29 cellular contexts compared by ENCODE assay signal in genomic region chr14:23297878-23298277, GRCh38. TPM values are rescaled to one million over a fixed set of nuclear protein-coding genes. Genes with fewer than 3 reads are reported as not detected.
DNase-seq lines count a peak whose midpoint lies in the region; ATAC-seq, FAIRE-seq and TF ChIP-seq lines count a peak whose summit lies in the region.
"Had no signal": no experiment of that assay in that cellular context is flagged by ENCODE, and none has a peak within 500 bp of the region (broad histone marks: within the 10 kb centered on the region; RNA-seq: fewer than 3 reads in every experiment).

No MANE protein-coding gene starts in this region.

- H2BK20ac ChIP-seq in H1 (ENCODE audit: low read length), result no peak overlapping the region

- H3K9me3 ChIP-seq in CD4-positive, alpha-beta T cell (ENCODE audit: control insufficient read depth, low read length), result no peaks in the 10 kb centered on the region
- H3K9me3 ChIP-seq in H1 (ENCODE audit: insufficient read depth in 2 of 2, low read depth in 1 of 2, low read length in 1 of 2) (no peaks in the 10 kb centered on the region), osteoblast (ENCODE audit: low read depth, low read length) (no peaks in the 10 kb centered on the region)
- H3K9me3 ChIP-seq: adrenal gland, body of pancreas, transverse colon had no signal

- H3K36me3 Mint-ChIP-seq in CD4-positive, alpha-beta T cell (ENCODE audit: low read depth), result peaks cover 27% of the 10 kb centered on the region

- no peak for TF ChIP-seq EP300 in H1 (IDR thresholded peaks at IDR 0.05; ENCODE audit: borderline replicate concordance in 1 of 2, low read depth in 2 of 2, low read length in 2 of 2)

- peak overlapping the region; percentile 5; the same call in 1 of the 2 replicates for H4K8ac ChIP-seq in H1 (ENCODE audit: extremely low read depth, insufficient read depth, low read length)

- H3K23ac ChIP-seq in H1 (ENCODE audit: insufficient read length), result no peak overlapping the region

- no peak overlapping the region for H3K4me3 ChIP-seq in H1 (ENCODE audit: extremely low read depth in 1 of 4, insufficient read depth in 2 of 4, low read depth in 3 of 4, low read length in 4 of 4)
- H3K4me3 ChIP-seq in osteoblast (ENCODE audit: insufficient read depth, low read length), result no peak overlapping the region
- H3K4me3 ChIP-seq: adrenal gland, body of pancreas, GM12878, transverse colon had no signal

- intact Hi-C loops in CD4-positive, alpha-beta T cell (cut with DNase I, micrococcal nuclease), result loop anchor here in 1 of 2 experiments (5.0 to 10.0 kb wide), 3 partner anchors 176 to 373 kb away; partner anchors contain the start of gene PRMT5

- no peak overlapping the region for H3K18ac ChIP-seq in H1 (ENCODE audit: extremely low read depth, low read length)

- H3K79me1 ChIP-seq in H1 (ENCODE audit: low read depth, low read length), result no peaks in the 10 kb centered on the region

- H3K56ac ChIP-seq in H1 (replicated peaks; ENCODE audit: insufficient read length, low read depth, low read length), result no peak overlapping the region

- no peak overlapping the region for H2BK15ac ChIP-seq in H1 (ENCODE audit: low read length)

- H3K14ac ChIP-seq in H1 (ENCODE audit: insufficient read length), result no peak overlapping the region

- CTCF ChIA-PET in CD4-positive, alpha-beta T cell (lab: Charles Lee), result interaction anchor here (1.2 kb wide), 1 partner anchor 12 kb away, joined by 3 read pairs; the partner anchor contains the start of gene HOMEZ
- CTCF ChIA-PET in H1 (lab: Charles Lee; ENCODE audit: partially characterized antibody), result interaction anchor here (0.6 to 7.2 kb wide), 17 partner anchors 8 to 261 kb away, joined by 3 to 42 read pairs (median 7); partner anchors contain the start of genes HOMEZ and PABPN1

- DNase-seq in activated effector memory CD4-positive, alpha-beta T cell treated with anti-CD3 and anti-CD28 coated beads, Interleukin-2, amount 50 U/mL, for 16 hours, result peak; percentile 34
- no peak for DNase-seq in activated effector memory CD4-positive, alpha-beta T cell treated with Interleukin-2 at 50 U/mL for 16 hours
- no peak for DNase-seq in CD4-positive, alpha-beta T cell
- DNase-seq in H1 (ENCODE audit: low read depth in 1 of 2, low spot score in 2 of 2) (no peak), osteoblast (ENCODE audit: insufficient read length, low spot score, missing footprints) (no peak), DMS 273 (lab: John Stamatoyannopoulos, UW; ENCODE audit: unreplicated experiment) (no peak), GM03348 (ENCODE audit: low spot score) (no peak)
- DNase-seq: activated CD4-positive, CD25-positive, alpha-beta regulatory T cell treated with anti-CD3 and anti-CD28 coated beads, Interleukin-2, amount 50 U/mL, for 72 hours; activated naive CD4-positive, alpha-beta T cell; activated T-cell treated with anti-CD3 and anti-CD28 coated beads, Interleukin-2, amount 50 U/mL, for 48 hours; body of pancreas; DMS153; H9; mesendoderm; NCI-H1436 treated with DMSO at 0.1 percent for 48 hours; NCI-H345; NCI-H69; posterior cingulate gyrus; right cardiac atrium; SHP77 treated with DMSO at 0.1 percent for 48 hours; stimulated activated CD8-positive, alpha-beta memory T cell treated with anti-CD3 and anti-CD28 coated beads, Interleukin-4, amount 100 ng/mL, for 48 hours; transverse colon had no signal

- no peak for FAIRE-seq in H1 (lab: Jason Lieb, UNC)
- FAIRE-seq: endothelial cell of umbilical vein, GM12878 had no signal

- H3K4me3 Mint-ChIP-seq in CD4-positive, alpha-beta T cell, result no peak overlapping the region
- H3K4me3 Mint-ChIP-seq: H9; T-helper 2 cell treated with Interferon-gamma antibody and Interleukin-4, amounts not matched to agents 5 μg/mL and 100 μg/mL, for 36 hours had no signal

- H4K91ac ChIP-seq in H1 (replicated peaks; ENCODE audit: insufficient read length, low read length), result no peak overlapping the region

- peaks cover 14% of the 10 kb centered on the region for H3K23me2 ChIP-seq in H1 (ENCODE audit: low read depth, low read length)

- peaks cover 48% of the 10 kb centered on the region for H3K4me1 Mint-ChIP-seq in CD4-positive, alpha-beta T cell (ENCODE audit: low read depth)

- peak overlapping the region; percentile 30 for H3K27ac Mint-ChIP-seq in CD4-positive, alpha-beta T cell
- H3K27ac Mint-ChIP-seq: H9; T-helper 2 cell treated with Interferon-gamma antibody and Interleukin-4, amounts not matched to agents 5 μg/mL and 100 μg/mL, for 36 hours had no signal

- H4K5ac ChIP-seq in H1 (ENCODE audit: insufficient read length, low read depth, low read length), result no peak overlapping the region

- no peak overlapping the region for H2BK120ac ChIP-seq in H1 (replicated peaks; ENCODE audit: low read depth, low read length)

- no peak overlapping the region for H3K27ac ChIP-seq in CD4-positive, alpha-beta T cell (ENCODE audit: low read depth, low read length)
- H3K27ac ChIP-seq in H1 (ENCODE audit: low read depth, low read length) (no peak overlapping the region), osteoblast (ENCODE audit: low read depth, low read length) (peak overlapping the region; percentile 90)
- H3K27ac ChIP-seq: transverse colon had no signal

- H2AFZ ChIP-seq in H1 (ENCODE audit: low read length) (no peak overlapping the region), osteoblast (ENCODE audit: low read length) (no peak overlapping the region)

- POLR2A ChIA-PET in CD4-positive, alpha-beta T cell (lab: Charles Lee), result interaction anchor here (0.7 to 1.4 kb wide), 3 partner anchors 23 to 221 kb away, joined by 3 to 4 read pairs (median 3); partner anchors contain the start of gene PABPN1
- POLR2A ChIA-PET in H1 (lab: Charles Lee; ENCODE audit: partially characterized antibody), result interaction anchor here (1.3 kb wide), 1 partner anchor 15 kb away, joined by 4 read pairs; no protein-coding TSS in a partner anchor

- no peak for TF ChIP-seq RAD21 in H1 (IDR thresholded peaks at IDR 0.05 in 1 of 2, conservative IDR thresholded peaks at IDR 0.05 in 1 of 2; ENCODE audit: low read depth in 2 of 2, low read length in 2 of 2)

- no peak overlapping the region for H2BK5ac ChIP-seq in H1 (ENCODE audit: low read depth, low read length)

- peaks cover 0 to 7% (median 1%) of the 10 kb centered on the region in 4 experiments; a peak in 5 of 7 replicates for H3K4me1 ChIP-seq in H1 (replicated peaks in 1 of 4; ENCODE audit: control insufficient read depth in 3 of 4, insufficient read depth in 4 of 4, low read length in 3 of 4)
- peaks cover 35% of the 10 kb centered on the region for H3K4me1 ChIP-seq in osteoblast (ENCODE audit: insufficient read depth, low read length)

- no peak overlapping the region for H3K4me2 ChIP-seq in H1 (ENCODE audit: insufficient read depth in 1 of 2, low read depth in 2 of 2, low read length in 2 of 2)
- H3K4me2 ChIP-seq in osteoblast (ENCODE audit: insufficient read depth, low read length), result no peak overlapping the region

- no peak for TF ChIP-seq POLR2A in H1 (IDR thresholded peaks at IDR 0.05; ENCODE audit: control extremely low read depth in 1 of 2, low read depth in 2 of 2, low read length in 2 of 2)

- H3K4ac ChIP-seq in H1 (replicated peaks; ENCODE audit: insufficient read length, low read depth, low read length), result no peak overlapping the region

- no peaks in the 10 kb centered on the region for H3K27me3 Mint-ChIP-seq in CD4-positive, alpha-beta T cell

- TF ChIP-seq CTCF in CD4-positive, alpha-beta T cell (IDR thresholded peaks at IDR 0.05), result no peak
- no peak for TF ChIP-seq CTCF in H1 (IDR thresholded peaks at IDR 0.05; ENCODE audit: control extremely low read depth in 1 of 3, insufficient read depth in 1 of 3, low read depth in 1 of 3, low read length in 3 of 3)
- no peak for TF ChIP-seq CTCF in osteoblast (IDR thresholded peaks at IDR 0.05; ENCODE audit: extremely low read depth, low read depth, low read length)

- no peak overlapping the region for H3K9ac ChIP-seq in H1 (replicated peaks in 1 of 4; ENCODE audit: extremely low read depth in 1 of 4, low read depth in 3 of 4, low read length in 3 of 4)

- no peaks in the 10 kb centered on the region for H3K27me3 ChIP-seq in CD4-positive, alpha-beta T cell (ENCODE audit: control insufficient read depth, insufficient read depth, low read length)
- H3K27me3 ChIP-seq in H1 (replicated peaks in 1 of 4; ENCODE audit: control insufficient read depth in 3 of 4, extremely low read depth in 1 of 4, insufficient read depth in 3 of 4, low read length in 3 of 4), result peaks cover 27 to 61% (median 54%) of the 10 kb centered on the region in 4 experiments
- peaks cover 8% of the 10 kb centered on the region for H3K27me3 ChIP-seq in osteoblast (ENCODE audit: insufficient read depth, low read length)
- H3K27me3 ChIP-seq: adrenal gland, body of pancreas, transverse colon had no signal

- H3K79me2 ChIP-seq in H1 (ENCODE audit: control insufficient read depth in 1 of 2, insufficient read depth in 2 of 2, low read length in 2 of 2), result no peaks in the 10 kb centered on the region
- peaks cover 5% of the 10 kb centered on the region for H3K79me2 ChIP-seq in osteoblast (ENCODE audit: insufficient read depth, low read length)

- no peak overlapping the region for H2AK5ac ChIP-seq in H1 (ENCODE audit: low read depth, low read length)

- WGBS in H1 (ENCODE audit: extremely low coverage in 1 of 2, insufficient coverage in 1 of 2, insufficient read length in 1 of 2, insufficient replicate concordance in 2 of 2, low coverage in 1 of 2, low lambda C conversion rate in 2 of 2, missing lambda C conversion rate in 1 of 2), 2 experiments, result 89% methylated on average over 6 of the region's 6 CpGs; no CpG with 5 or more reads in 1 of the 2 experiments

- no peak for ATAC-seq in CD4-positive, alpha-beta T cell (ENCODE audit: poor library complexity)
- ATAC-seq in GM19397 (IDR thresholded peaks at IDR 0.05; ENCODE audit: unreplicated experiment), result no peak
- ATAC-seq: body of pancreas, GM12878, left lobe of liver, Panc1, right cardiac atrium had no signal

- H4K20me1 ChIP-seq in H1 (replicated peaks in 1 of 2; ENCODE audit: control insufficient read depth in 1 of 2, insufficient read depth in 2 of 2, low read length in 2 of 2) (peaks cover 5 to 8% of the 10 kb centered on the region in 2 experiments), osteoblast (ENCODE audit: insufficient read depth, low read length) (no peaks in the 10 kb centered on the region)

- no peaks in the 10 kb centered on the region for H3K9me3 Mint-ChIP-seq in CD4-positive, alpha-beta T cell
- H3K9me3 Mint-ChIP-seq: T-helper 2 cell treated with Interferon-gamma antibody and Interleukin-4, amounts not matched to agents 5 μg/mL and 100 μg/mL, for 36 hours had no signal

- H3K36me3 ChIP-seq in H1 (ENCODE audit: control insufficient read depth in 2 of 4, insufficient read depth in 4 of 4, low read length in 3 of 4) (no peaks in the 10 kb centered on the region), osteoblast (ENCODE audit: insufficient read depth, low read length) (no peaks in the 10 kb centered on the region)
- H3K36me3 ChIP-seq: transverse colon had no signal

- no peak overlapping the region for H2BK12ac ChIP-seq in H1 (ENCODE audit: low read depth, low read length)

RNA-seq across cellular contexts. Expression of gene PPP1R3E, which starts 4.8 kb away (rescaled TPM):
- 10 to 100 TPM; 51.0 to 53.8 TPM for total RNA-seq in CD4-positive, alpha-beta T cell
- 3.7 and 4.4 TPM in 2 replicates for total RNA-seq in H1 (2021; fragmentation: NEBNext Ultra II Directional; extraction: Animal tissue kit (Norgen Biotek cat#: 25700))
- polyA plus RNA-seq in H1 (2011; rRNA removed), result 3.5 and 4.7 TPM in 2 replicates
- 4.4 TPM for polyA plus RNA-seq in H1 (2011; cell fraction: cytosol; rRNA removed)
- polyA plus RNA-seq in H1 (2011; cell fraction: nucleus; rRNA removed), result 12.4 TPM
- polyA plus RNA-seq in H1 (2012, experiment 1 of 2), result 3.4 to 5.3 TPM (median 5.1 TPM) in 4 replicates
- polyA plus RNA-seq in H1 (2012, experiment 2 of 2), result 1.0 TPM
- polyA plus RNA-seq in H1 (2013, experiment 1 of 2), result 5.4 TPM
- polyA plus RNA-seq in H1 (2013, experiment 2 of 2), result 3.9 TPM
- polyA minus RNA-seq in H1 (2011; rRNA and poly(A)+ RNA removed), result 3.2 and 5.9 TPM in 2 replicates
- 1.7 TPM for polyA minus RNA-seq in H1 (2011; cell fraction: cytosol; rRNA and poly(A)+ RNA removed)
- polyA minus RNA-seq in H1 (2011; cell fraction: nucleus; rRNA and poly(A)+ RNA removed), result 5.4 TPM
- total RNA-seq in osteoblast, result 7.6 and 9.1 TPM in 2 replicates

RNA-seq across cellular contexts. Expression of gene BCL2L2, which starts 8.8 kb away (rescaled TPM):
- total RNA-seq in CD4-positive, alpha-beta T cell, result 1 to 10 TPM; 2.3 to 3.7 TPM
- 13.3 and 13.8 TPM in 2 replicates for total RNA-seq in H1 (2021; fragmentation: NEBNext Ultra II Directional; extraction: Animal tissue kit (Norgen Biotek cat#: 25700))
- polyA plus RNA-seq in H1 (2011; rRNA removed), result 9.3 and 10.5 TPM in 2 replicates
- 14.7 TPM for polyA plus RNA-seq in H1 (2011; cell fraction: cytosol; rRNA removed)
- 11.6 TPM for polyA plus RNA-seq in H1 (2011; cell fraction: nucleus; rRNA removed)
- polyA plus RNA-seq in H1 (2012, experiment 1 of 2), result 16.7 to 19.3 TPM (median 18.0 TPM) in 4 replicates
- 5.7 TPM for polyA plus RNA-seq in H1 (2012, experiment 2 of 2)
- 6.5 TPM for polyA plus RNA-seq in H1 (2013, experiment 1 of 2)
- polyA plus RNA-seq in H1 (2013, experiment 2 of 2), result 5.9 TPM
- polyA minus RNA-seq in H1 (2011; rRNA and poly(A)+ RNA removed), result 10.6 and 10.8 TPM in 2 replicates
- polyA minus RNA-seq in H1 (2011; cell fraction: cytosol; rRNA and poly(A)+ RNA removed), result 5.8 TPM
- 10.5 TPM for polyA minus RNA-seq in H1 (2011; cell fraction: nucleus; rRNA and poly(A)+ RNA removed)
- 19.5 and 21.2 TPM in 2 replicates for total RNA-seq in osteoblast

RNA-seq across cellular contexts. Expression of gene HOMEZ, which starts 11.9 kb away (rescaled TPM):
- 1 to 10 TPM; 2.0 to 2.8 TPM for total RNA-seq in CD4-positive, alpha-beta T cell
- 9.1 and 9.7 TPM in 2 replicates for total RNA-seq in H1 (2021; fragmentation: NEBNext Ultra II Directional; extraction: Animal tissue kit (Norgen Biotek cat#: 25700))
- polyA plus RNA-seq in H1 (2011; rRNA removed), result 12.3 and 15.9 TPM in 2 replicates
- polyA plus RNA-seq in H1 (2011; cell fraction: cytosol; rRNA removed), result 11.8 TPM
- 13.2 TPM for polyA plus RNA-seq in H1 (2011; cell fraction: nucleus; rRNA removed)
- 6.4 to 10.5 TPM (median 9.5 TPM) in 4 replicates for polyA plus RNA-seq in H1 (2012, experiment 1 of 2)
- polyA plus RNA-seq in H1 (2012, experiment 2 of 2), result 5.1 TPM
- polyA plus RNA-seq in H1 (2013, experiment 1 of 2), result 10.2 TPM
- 8.2 TPM for polyA plus RNA-seq in H1 (2013, experiment 2 of 2)
- polyA minus RNA-seq in H1 (2011; rRNA and poly(A)+ RNA removed), result 22.8 and 28.2 TPM in 2 replicates
- 7.9 TPM for polyA minus RNA-seq in H1 (2011; cell fraction: cytosol; rRNA and poly(A)+ RNA removed)
- 7.8 TPM for polyA minus RNA-seq in H1 (2011; cell fraction: nucleus; rRNA and poly(A)+ RNA removed)
- total RNA-seq in osteoblast, result 5.4 and 8.0 TPM in 2 replicates

RNA-seq across cellular contexts. Expression of gene PABPN1, which starts 23.4 kb away (rescaled TPM):
- 100 to 1,000 TPM; 188 to 195 TPM for total RNA-seq in CD4-positive, alpha-beta T cell
- 300 and 312 TPM in 2 replicates for total RNA-seq in H1 (2021; fragmentation: NEBNext Ultra II Directional; extraction: Animal tissue kit (Norgen Biotek cat#: 25700))
- polyA plus RNA-seq in H1 (2011; rRNA removed), result 229 and 331 TPM in 2 replicates
- 278 TPM for polyA plus RNA-seq in H1 (2011; cell fraction: cytosol; rRNA removed)
- 560 TPM for polyA plus RNA-seq in H1 (2011; cell fraction: nucleus; rRNA removed)
- polyA plus RNA-seq in H1 (2012, experiment 1 of 2), result 306 to 331 TPM (median 322 TPM) in 4 replicates
- 212 TPM for polyA plus RNA-seq in H1 (2012, experiment 2 of 2)
- 219 TPM for polyA plus RNA-seq in H1 (2013, experiment 1 of 2)
- polyA plus RNA-seq in H1 (2013, experiment 2 of 2), result 203 TPM
- 165 and 168 TPM in 2 replicates for polyA minus RNA-seq in H1 (2011; rRNA and poly(A)+ RNA removed)
- 87.4 TPM for polyA minus RNA-seq in H1 (2011; cell fraction: cytosol; rRNA and poly(A)+ RNA removed)
- 112 TPM for polyA minus RNA-seq in H1 (2011; cell fraction: nucleus; rRNA and poly(A)+ RNA removed)
- 42.3 and 51.9 TPM in 2 replicates for total RNA-seq in osteoblast

RNA-seq across cellular contexts. Expression of gene SLC22A17, which starts 54.8 kb away (rescaled TPM):
- 10 to 100 TPM; 19.5 to 21.1 TPM for total RNA-seq in CD4-positive, alpha-beta T cell
- total RNA-seq in H1 (2021; fragmentation: NEBNext Ultra II Directional; extraction: Animal tissue kit (Norgen Biotek cat#: 25700)), result 39.4 and 43.0 TPM in 2 replicates
- 49.0 and 77.7 TPM in 2 replicates for polyA plus RNA-seq in H1 (2011; rRNA removed)
- polyA plus RNA-seq in H1 (2011; cell fraction: cytosol; rRNA removed), result 37.0 TPM
- polyA plus RNA-seq in H1 (2011; cell fraction: nucleus; rRNA removed), result 247 TPM
- 27.3 to 49.2 TPM (median 43.9 TPM) in 4 replicates for polyA plus RNA-seq in H1 (2012, experiment 1 of 2)
- polyA plus RNA-seq in H1 (2012, experiment 2 of 2), result 32.6 TPM
- polyA plus RNA-seq in H1 (2013, experiment 1 of 2), result 46.6 TPM
- 48.6 TPM for polyA plus RNA-seq in H1 (2013, experiment 2 of 2)
- 17.3 and 17.8 TPM in 2 replicates for polyA minus RNA-seq in H1 (2011; rRNA and poly(A)+ RNA removed)
- 21.3 TPM for polyA minus RNA-seq in H1 (2011; cell fraction: cytosol; rRNA and poly(A)+ RNA removed)
- 35.1 TPM for polyA minus RNA-seq in H1 (2011; cell fraction: nucleus; rRNA and poly(A)+ RNA removed)
- 18.1 and 19.7 TPM in 2 replicates for total RNA-seq in osteoblast
- total RNA-seq: GM12878 had no signal
- polyA plus RNA-seq: GM12878 had no signal
